8 cellular contexts compared by ENCODE assay signal in genomic region chr15:63553388-63553791, GRCh38. TPM values are rescaled to one million over a fixed set of nuclear protein-coding genes. Genes with fewer than 3 reads are reported as not detected.
DNase-seq lines count a peak whose midpoint lies in the region; ATAC-seq and TF ChIP-seq lines count a peak whose summit lies in the region.

No MANE protein-coding gene starts in this region.

- peaks cover 6% of the 10 kb centered on the region for H3K79me2 ChIP-seq in smooth muscle cell (ENCODE audit: low read depth)

- no peaks in the 10 kb centered on the region for H3K36me3 ChIP-seq in smooth muscle cell (ENCODE audit: low read depth)

- peak overlapping the region; percentile 12 to 68 for H3K27ac Mint-ChIP-seq in activated naive CD4-positive, alpha-beta T cell treated with anti-CD3 and anti-CD28 coated beads, Interleukin-2, amount 50 U/mL, for 72 hours
- no peak overlapping the region for H3K27ac Mint-ChIP-seq in activated naive CD4-positive, alpha-beta T cell treated with anti-CD3 and anti-CD28 coated beads, Interleukin-2, amount 10 ng/mL, durations not matched to agents 7 days and 5 days
- H3K27ac Mint-ChIP-seq in activated naive CD8-positive, alpha-beta T cell: peak overlapping the region; percentile 90

- H3K4me1 Mint-ChIP-seq in activated naive CD4-positive, alpha-beta T cell treated with anti-CD3 and anti-CD28 coated beads, Interleukin-2, amount 10 ng/mL, durations not matched to agents 7 days and 5 days: peaks cover 9% of the 10 kb centered on the region
- peaks cover 52% of the 10 kb centered on the region for H3K4me1 Mint-ChIP-seq in activated naive CD8-positive, alpha-beta T cell (ENCODE audit: low read depth)

- peak overlapping the region; percentile 95 for H3K9ac ChIP-seq in smooth muscle cell (ENCODE audit: low read depth)

- no peak for DNase-seq in activated naive CD4-positive, alpha-beta T cell treated with anti-CD3 and anti-CD28 coated beads, Interleukin-2, amount 50 U/mL, for 72 hours (ENCODE audit: low spot score in 2 of 2)
- no peak for DNase-seq in activated naive CD4-positive, alpha-beta T cell treated with anti-CD3 and anti-CD28 coated beads, Interleukin-2, amount 10 ng/mL, durations not matched to agents 7 days and 5 days
- DNase-seq in hepatic stellate cell (ENCODE audit: low spot score) (peak; percentile 61), smooth muscle cell (lab: John Stamatoyannopoulos, UW; ENCODE audit: unreplicated experiment) (no peak), NCI-H146 treated with DMSO at 0.1 percent for 48 hours (lab: John Stamatoyannopoulos, UW; ENCODE audit: unreplicated experiment) (no peak)

- H3K4me2 ChIP-seq in smooth muscle cell: peak overlapping the region; percentile 84

- H3K27ac ChIP-seq in smooth muscle cell (ENCODE audit: low read depth): peak overlapping the region; percentile 98

- H3K4me3 ChIP-seq in smooth muscle cell: peak overlapping the region; percentile 34

- no peaks in the 10 kb centered on the region for H3K27me3 Mint-ChIP-seq in activated naive CD4-positive, alpha-beta T cell treated with anti-CD3 and anti-CD28 coated beads, Interleukin-2, amount 10 ng/mL, durations not matched to agents 7 days and 5 days
- no peaks in the 10 kb centered on the region for H3K27me3 Mint-ChIP-seq in activated naive CD8-positive, alpha-beta T cell

- peak overlapping the region; percentile 72 for H2AFZ ChIP-seq in smooth muscle cell (ENCODE audit: low read depth)

- peaks cover 0 to 41% of the 10 kb centered on the region in 2 donors for H3K36me3 Mint-ChIP-seq in activated naive CD4-positive, alpha-beta T cell treated with anti-CD3 and anti-CD28 coated beads, Interleukin-2, amount 50 U/mL, for 72 hours
- peaks cover 40% of the 10 kb centered on the region for H3K36me3 Mint-ChIP-seq in activated naive CD4-positive, alpha-beta T cell treated with anti-CD3 and anti-CD28 coated beads, Interleukin-2, amount 10 ng/mL, durations not matched to agents 7 days and 5 days
- H3K36me3 Mint-ChIP-seq in activated naive CD8-positive, alpha-beta T cell: peaks cover 8% of the 10 kb centered on the region

- peaks cover 11% of the 10 kb centered on the region for H4K20me1 ChIP-seq in smooth muscle cell (ENCODE audit: low read depth)

- no peak overlapping the region for H3K4me3 Mint-ChIP-seq in activated naive CD4-positive, alpha-beta T cell treated with anti-CD3 and anti-CD28 coated beads, Interleukin-2, amount 10 ng/mL, durations not matched to agents 7 days and 5 days
- H3K4me3 Mint-ChIP-seq in activated naive CD8-positive, alpha-beta T cell: peak overlapping the region; percentile 30

- ATAC-seq in activated naive CD4-positive, alpha-beta T cell treated with anti-CD3 and anti-CD28 coated beads, Interleukin-2, amount 50 U/mL, for 72 hours: peak; percentile 71 to 76
- ATAC-seq in HG03175 (IDR thresholded peaks at IDR 0.05; ENCODE audit: unreplicated experiment) (no peak), HG02678 (IDR thresholded peaks at IDR 0.05; ENCODE audit: unreplicated experiment) (no peak)

- H3F3A ChIP-seq in smooth muscle cell (ENCODE audit: low read depth): peaks cover 4% of the 10 kb centered on the region

- no peak for TF ChIP-seq CTCF in smooth muscle cell (IDR thresholded peaks at IDR 0.05; ENCODE audit: borderline replicate concordance, insufficient read depth, poor library complexity, severe bottlenecking)

- H3K4me1 ChIP-seq in smooth muscle cell (ENCODE audit: low read depth): peaks cover 36% of the 10 kb centered on the region

- no peaks in the 10 kb centered on the region for H3K9me3 ChIP-seq in smooth muscle cell (replicated peaks; ENCODE audit: low read depth)

- under 1% methylated on average over 3 of the region's 3 CpGs for WGBS in smooth muscle cell (ENCODE audit: low lambda C conversion rate)

- H3K9me3 Mint-ChIP-seq in activated naive CD4-positive, alpha-beta T cell treated with anti-CD3 and anti-CD28 coated beads, Interleukin-2, amount 50 U/mL, for 72 hours: no peaks in the 10 kb centered on the region
- no peaks in the 10 kb centered on the region for H3K9me3 Mint-ChIP-seq in activated naive CD4-positive, alpha-beta T cell treated with anti-CD3 and anti-CD28 coated beads, Interleukin-2, amount 10 ng/mL, durations not matched to agents 7 days and 5 days
- no peaks in the 10 kb centered on the region for H3K9me3 Mint-ChIP-seq in activated naive CD8-positive, alpha-beta T cell (ENCODE audit: low read depth)

- H3K27me3 ChIP-seq in smooth muscle cell (ENCODE audit: low read depth): no peaks in the 10 kb centered on the region

- CTCF ChIA-PET in activated naive CD4-positive, alpha-beta T cell treated with anti-CD3 and anti-CD28 coated beads, Interleukin-2, amount 10 ng/mL, durations not matched to agents 7 days and 5 days (lab: Charles Lee): interaction anchor here (1.0 to 1.1 kb wide), 2 partner anchors 44 to 66 kb away, joined by 3 to 4 read pairs; partner anchors contain the start of gene FBXL22

RNA-seq across cellular contexts. Expression of gene FBXL22, which starts 43.8 kb away (rescaled TPM):
- total RNA-seq in activated naive CD4-positive, alpha-beta T cell treated with anti-CD3 and anti-CD28 coated beads, Interleukin-2, amount 50 U/mL, for 72 hours: under 1 TPM; 0.30 to 0.80 TPM
- 0.40 TPM in 1 of 2 replicates, not detected in the other for total RNA-seq in smooth muscle cell
- polyA plus RNA-seq in smooth muscle cell: 0.25 and 0.35 TPM in 2 replicates

RNA-seq across cellular contexts. Expression of gene USP3, which starts 49.0 kb away (rescaled TPM):
- 10 to 100 TPM; 71.4 to 81.4 TPM for total RNA-seq in activated naive CD4-positive, alpha-beta T cell treated with anti-CD3 and anti-CD28 coated beads, Interleukin-2, amount 50 U/mL, for 72 hours
- total RNA-seq in smooth muscle cell: 25.5 and 26.2 TPM in 2 replicates
- 17.1 and 18.8 TPM in 2 replicates for polyA plus RNA-seq in smooth muscle cell

Comparison
In these comparisons a context has a peak if more than half of its experiments do, and no peak if none do; other contexts are left out.
1. ATAC-seq: peak in activated naive CD4-positive, alpha-beta T cell treated with anti-CD3 and anti-CD28 coated beads, Interleukin-2, amount 50 U/mL, for 72 hours (2 of 2); none in HG03175 (single experiment) and HG02678 (single experiment).